In the genomic region with DNA sequence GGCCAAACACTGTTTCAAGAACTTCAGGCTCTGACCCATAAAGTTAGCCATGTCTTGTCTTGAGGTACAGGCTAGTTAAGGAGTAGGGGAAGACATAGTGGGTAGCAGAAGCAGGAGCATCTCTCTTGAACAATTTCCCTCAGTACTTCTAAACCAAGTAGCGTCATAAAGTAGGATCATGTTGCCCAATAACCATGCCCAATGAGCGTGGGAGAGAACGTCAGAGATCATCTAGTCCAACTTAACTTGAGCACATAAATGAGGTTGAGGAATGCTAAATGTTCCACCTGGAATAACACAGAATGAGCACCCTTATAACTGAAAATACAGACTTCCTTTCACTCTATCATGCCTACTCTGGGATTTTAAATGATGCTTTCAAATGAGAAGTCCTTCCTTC, we compare ENCODE assay signal across 1 cellular context.
TF ChIP-seq lines count a peak whose summit lies in the region.

No MANE protein-coding gene starts in this region.

TF ChIP-seq in GM23338, 12 proteins besides CTCF, POLR2A, EP300 and RAD21 (continued from another document):
- TF ChIP-seq, protein P1, sequence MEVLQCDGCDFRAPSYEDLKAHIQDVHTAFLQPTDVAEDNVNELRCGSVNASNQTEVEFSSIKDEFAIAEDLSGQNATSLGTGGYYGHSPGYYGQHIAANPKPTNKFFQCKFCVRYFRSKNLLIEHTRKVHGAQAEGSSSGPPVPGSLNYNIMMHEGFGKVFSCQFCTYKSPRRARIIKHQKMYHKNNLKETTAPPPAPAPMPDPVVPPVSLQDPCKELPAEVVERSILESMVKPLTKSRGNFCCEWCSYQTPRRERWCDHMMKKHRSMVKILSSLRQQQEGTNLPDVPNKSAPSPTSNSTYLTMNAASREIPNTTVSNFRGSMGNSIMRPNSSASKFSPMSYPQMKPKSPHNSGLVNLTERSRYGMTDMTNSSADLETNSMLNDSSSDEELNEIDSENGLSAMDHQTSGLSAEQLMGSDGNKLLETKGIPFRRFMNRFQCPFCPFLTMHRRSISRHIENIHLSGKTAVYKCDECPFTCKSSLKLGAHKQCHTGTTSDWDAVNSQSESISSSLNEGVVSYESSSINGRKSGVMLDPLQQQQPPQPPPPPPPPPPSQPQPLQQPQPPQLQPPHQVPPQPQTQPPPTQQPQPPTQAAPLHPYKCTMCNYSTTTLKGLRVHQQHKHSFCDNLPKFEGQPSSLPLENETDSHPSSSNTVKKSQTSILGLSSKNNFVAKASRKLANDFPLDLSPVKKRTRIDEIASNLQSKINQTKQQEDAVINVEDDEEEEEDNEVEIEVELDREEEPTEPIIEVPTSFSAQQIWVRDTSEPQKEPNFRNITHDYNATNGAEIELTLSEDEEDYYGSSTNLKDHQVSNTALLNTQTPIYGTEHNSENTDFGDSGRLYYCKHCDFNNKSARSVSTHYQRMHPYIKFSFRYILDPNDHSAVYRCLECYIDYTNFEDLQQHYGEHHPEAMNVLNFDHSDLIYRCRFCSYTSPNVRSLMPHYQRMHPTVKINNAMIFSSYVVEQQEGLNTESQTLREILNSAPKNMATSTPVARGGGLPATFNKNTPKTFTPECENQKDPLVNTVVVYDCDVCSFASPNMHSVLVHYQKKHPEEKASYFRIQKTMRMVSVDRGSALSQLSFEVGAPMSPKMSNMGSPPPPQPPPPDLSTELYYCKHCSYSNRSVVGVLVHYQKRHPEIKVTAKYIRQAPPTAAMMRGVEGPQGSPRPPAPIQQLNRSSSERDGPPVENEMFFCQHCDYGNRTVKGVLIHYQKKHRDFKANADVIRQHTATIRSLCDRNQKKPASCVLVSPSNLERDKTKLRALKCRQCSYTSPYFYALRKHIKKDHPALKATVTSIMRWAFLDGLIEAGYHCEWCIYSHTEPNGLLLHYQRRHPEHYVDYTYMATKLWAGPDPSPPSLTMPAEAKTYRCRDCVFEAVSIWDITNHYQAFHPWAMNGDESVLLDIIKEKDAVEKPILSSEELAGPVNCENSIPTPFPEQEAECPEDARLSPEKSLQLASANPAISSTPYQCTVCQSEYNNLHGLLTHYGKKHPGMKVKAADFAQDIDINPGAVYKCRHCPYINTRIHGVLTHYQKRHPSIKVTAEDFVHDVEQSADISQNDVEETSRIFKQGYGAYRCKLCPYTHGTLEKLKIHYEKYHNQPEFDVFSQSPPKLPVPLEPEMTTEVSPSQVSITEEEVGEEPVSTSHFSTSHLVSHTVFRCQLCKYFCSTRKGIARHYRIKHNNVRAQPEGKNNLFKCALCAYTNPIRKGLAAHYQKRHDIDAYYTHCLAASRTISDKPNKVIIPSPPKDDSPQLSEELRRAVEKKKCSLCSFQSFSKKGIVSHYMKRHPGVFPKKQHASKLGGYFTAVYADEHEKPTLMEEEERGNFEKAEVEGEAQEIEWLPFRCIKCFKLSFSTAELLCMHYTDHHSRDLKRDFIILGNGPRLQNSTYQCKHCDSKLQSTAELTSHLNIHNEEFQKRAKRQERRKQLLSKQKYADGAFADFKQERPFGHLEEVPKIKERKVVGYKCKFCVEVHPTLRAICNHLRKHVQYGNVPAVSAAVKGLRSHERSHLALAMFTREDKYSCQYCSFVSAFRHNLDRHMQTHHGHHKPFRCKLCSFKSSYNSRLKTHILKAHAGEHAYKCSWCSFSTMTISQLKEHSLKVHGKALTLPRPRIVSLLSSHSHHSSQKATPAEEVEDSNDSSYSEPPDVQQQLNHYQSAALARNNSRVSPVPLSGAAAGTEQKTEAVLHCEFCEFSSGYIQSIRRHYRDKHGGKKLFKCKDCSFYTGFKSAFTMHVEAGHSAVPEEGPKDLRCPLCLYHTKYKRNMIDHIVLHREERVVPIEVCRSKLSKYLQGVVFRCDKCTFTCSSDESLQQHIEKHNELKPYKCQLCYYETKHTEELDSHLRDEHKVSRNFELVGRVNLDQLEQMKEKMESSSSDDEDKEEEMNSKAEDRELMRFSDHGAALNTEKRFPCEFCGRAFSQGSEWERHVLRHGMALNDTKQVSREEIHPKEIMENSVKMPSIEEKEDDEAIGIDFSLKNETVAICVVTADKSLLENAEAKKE (CRISPR knock-in tag; IDR thresholded peaks at IDR 0.05), result no peak
- no peak for TF ChIP-seq EZH2 (IDR thresholded peaks at IDR 0.05; ENCODE audit: low read depth, unreplicated experiment)
- no peak for TF ChIP-seq JUNB (IDR thresholded peaks at IDR 0.05; ENCODE audit: unreplicated experiment)
- TF ChIP-seq, protein P2, sequence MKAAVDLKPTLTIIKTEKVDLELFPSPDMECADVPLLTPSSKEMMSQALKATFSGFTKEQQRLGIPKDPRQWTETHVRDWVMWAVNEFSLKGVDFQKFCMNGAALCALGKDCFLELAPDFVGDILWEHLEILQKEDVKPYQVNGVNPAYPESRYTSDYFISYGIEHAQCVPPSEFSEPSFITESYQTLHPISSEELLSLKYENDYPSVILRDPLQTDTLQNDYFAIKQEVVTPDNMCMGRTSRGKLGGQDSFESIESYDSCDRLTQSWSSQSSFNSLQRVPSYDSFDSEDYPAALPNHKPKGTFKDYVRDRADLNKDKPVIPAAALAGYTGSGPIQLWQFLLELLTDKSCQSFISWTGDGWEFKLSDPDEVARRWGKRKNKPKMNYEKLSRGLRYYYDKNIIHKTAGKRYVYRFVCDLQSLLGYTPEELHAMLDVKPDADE (IDR thresholded peaks at IDR 0.05), result no peak
- no peak for TF ChIP-seq CREB1 (CRISPR knock-in tag; IDR thresholded peaks at IDR 0.05; ENCODE audit: low read depth)
- TF ChIP-seq ZNF331 (CRISPR knock-in tag; IDR thresholded peaks at IDR 0.05; ENCODE audit: low read depth), result no peak
- no peak for TF ChIP-seq STAT1 (IDR thresholded peaks at IDR 0.05; ENCODE audit: unreplicated experiment)
